ENCODE assay signal across 25 cellular contexts in the genomic region with DNA sequence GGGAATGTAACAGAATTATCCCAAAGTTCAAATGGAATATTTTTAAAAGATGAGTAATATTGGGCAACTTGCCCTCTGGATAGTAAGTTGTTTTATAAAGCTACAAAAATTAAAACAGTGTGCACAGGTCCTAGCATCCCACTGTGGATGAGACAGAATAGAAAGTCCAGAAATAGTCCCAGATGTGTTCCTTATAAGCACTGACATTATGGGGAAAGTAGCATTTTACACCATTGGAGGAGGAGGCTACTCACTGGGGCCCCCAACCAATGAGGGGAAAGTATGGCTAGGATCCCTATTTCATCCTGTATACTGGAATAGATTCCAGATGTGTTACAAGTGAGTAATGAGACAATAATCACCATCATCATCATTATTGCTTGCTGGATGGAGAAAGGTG. TPM values are rescaled to one million over a fixed set of nuclear protein-coding genes. Genes with fewer than 3 reads are reported as not detected.
DNase-seq lines count a peak whose midpoint lies in the region; ATAC-seq, FAIRE-seq and TF ChIP-seq lines count a peak whose summit lies in the region.
"Had no signal": no experiment of that assay in that cellular context is flagged by ENCODE, and none has a peak within 500 bp of the region (broad histone marks: within the 10 kb centered on the region; RNA-seq: fewer than 3 reads in every experiment).

No MANE protein-coding gene starts in this region.

- no peak overlapping the region for H3K27ac Mint-ChIP-seq in activated CD4-positive, alpha-beta memory T cell treated with anti-CD3 and anti-CD28 coated beads for 36 hours
- no peak overlapping the region for H3K27ac Mint-ChIP-seq in activated CD4-positive, alpha-beta memory T cell treated with anti-CD3 and anti-CD28 coated beads, Interleukin-2, amount 10 ng/mL, durations not matched to agents 7 days and 5 days
- peak overlapping the region; percentile 4 to 98 (median 51) for H3K27ac Mint-ChIP-seq in naive thymus-derived CD4-positive, alpha-beta T cell
- H3K27ac Mint-ChIP-seq: nephron had no signal

- POLR2A ChIA-PET in activated CD4-positive, alpha-beta memory T cell treated with anti-CD3 and anti-CD28 coated beads for 36 hours (lab: Charles Lee): interaction anchor here (6.9 to 8.8 kb wide), 2 partner anchors 12 to 14 kb away, joined by 54 to 240 read pairs; no protein-coding TSS in a partner anchor
- POLR2A ChIA-PET in activated CD4-positive, alpha-beta memory T cell treated with anti-CD3 and anti-CD28 coated beads, Interleukin-2, amount 10 ng/mL, durations not matched to agents 7 days and 5 days (lab: Charles Lee): interaction anchor here (1.3 to 8.2 kb wide), 3 partner anchors 11 to 55 kb away, joined by 3 to 221 read pairs (median 62); no protein-coding TSS in a partner anchor
- POLR2A ChIA-PET in naive thymus-derived CD4-positive, alpha-beta T cell (lab: Charles Lee): interaction anchor here (1.1 to 17.2 kb wide), 4 partner anchors 10 to 266 kb away, joined by 3 to 241 read pairs (median 104); no protein-coding TSS in a partner anchor

- H3K9me3 Mint-ChIP-seq in activated CD4-positive, alpha-beta memory T cell treated with anti-CD3 and anti-CD28 coated beads for 36 hours: no peaks in the 10 kb centered on the region
- H3K9me3 Mint-ChIP-seq in activated CD4-positive, alpha-beta memory T cell treated with anti-CD3 and anti-CD28 coated beads, Interleukin-2, amount 10 ng/mL, durations not matched to agents 7 days and 5 days: peaks cover 2% of the 10 kb centered on the region
- H3K9me3 Mint-ChIP-seq in naive thymus-derived CD4-positive, alpha-beta T cell: peaks cover 0 to 9% (median 0%) of the 10 kb centered on the region in 11 donors

- H3K27ac ChIP-seq in naive thymus-derived CD4-positive, alpha-beta T cell (ENCODE audit: low read depth, low read length): no peak overlapping the region
- no peak overlapping the region for H3K27ac ChIP-seq in heart left ventricle
- H3K27ac ChIP-seq: A549, cardiac muscle cell, epithelial cell of prostate, RWPE1, testis had no signal

- H3K9ac ChIP-seq in adipocyte (ENCODE audit: low read length): no peak overlapping the region

- no peak for ATAC-seq in naive thymus-derived CD4-positive, alpha-beta T cell
- ATAC-seq in heart left ventricle (no peak), HG02642 (IDR thresholded peaks at IDR 0.05; ENCODE audit: poor library complexity, unreplicated experiment) (no peak)
- ATAC-seq: A549, HepG2 had no signal

- H3K27me3 ChIP-seq in adipocyte (replicated peaks; ENCODE audit: control insufficient read depth, insufficient read depth, low read length) (no peaks in the 10 kb centered on the region), heart left ventricle (no peaks in the 10 kb centered on the region)
- no peaks in the 10 kb centered on the region for H3K27me3 ChIP-seq in naive thymus-derived CD4-positive, alpha-beta T cell (ENCODE audit: control insufficient read depth in 2 of 2, insufficient read depth in 2 of 2, low read length in 2 of 2)
- H3K27me3 ChIP-seq: testis had no signal

- peaks cover 34% of the 10 kb centered on the region for H3K4me1 ChIP-seq in adipocyte (ENCODE audit: control insufficient read depth, insufficient read depth, low read length)
- H3K4me1 ChIP-seq in naive thymus-derived CD4-positive, alpha-beta T cell (ENCODE audit: control insufficient read depth in 2 of 2, insufficient read depth in 2 of 2, low read length in 2 of 2): peaks cover 47 to 66% of the 10 kb centered on the region in 2 donors
- peaks cover 0 to 67% (median 41%) of the 10 kb centered on the region in 12 donors for H3K4me1 ChIP-seq in heart left ventricle

- DNase-seq in activated CD4-positive, alpha-beta memory T cell treated with anti-CD3 and anti-CD28 coated beads for 36 hours: no peak
- no peak for DNase-seq in activated CD4-positive, alpha-beta memory T cell treated with anti-CD3 and anti-CD28 coated beads, Interleukin-2, amount 10 ng/mL, durations not matched to agents 7 days and 5 days
- no peak for DNase-seq in GM12891 (ENCODE audit: insufficient read length, low spot score)
- DNase-seq in adipocyte (ENCODE audit: low read depth): peak; percentile 68
- DNase-seq in naive thymus-derived CD4-positive, alpha-beta T cell: no peak
- no peak for DNase-seq in NCI-H1105 treated with DMSO at 0.1 percent for 48 hours (lab: John Stamatoyannopoulos, UW)
- DNase-seq in heart left ventricle: no peak
- DNase-seq: activated gamma-delta T cell treated with Interleukin-2 at 50 U/mL for 16 hours, amniotic stem cell, DMS 273 treated with DMSO at 0.1 percent for 48 hours, GF-D8, mesendoderm, NCI-H1417 treated with DMSO at 0.1 percent for 48 hours, NCI-H524 treated with DMSO at 0.1 percent for 48 hours, testis had no signal

- H3K27me3 Mint-ChIP-seq in activated CD4-positive, alpha-beta memory T cell treated with anti-CD3 and anti-CD28 coated beads for 36 hours: no peaks in the 10 kb centered on the region
- peaks cover 2% of the 10 kb centered on the region for H3K27me3 Mint-ChIP-seq in activated CD4-positive, alpha-beta memory T cell treated with anti-CD3 and anti-CD28 coated beads, Interleukin-2, amount 10 ng/mL, durations not matched to agents 7 days and 5 days
- H3K27me3 Mint-ChIP-seq in naive thymus-derived CD4-positive, alpha-beta T cell: no peaks in the 10 kb centered on the region

- H3K9me3 ChIP-seq in adipocyte (ENCODE audit: control insufficient read depth, low read length) (no peaks in the 10 kb centered on the region), heart left ventricle (no peaks in the 10 kb centered on the region)
- H3K9me3 ChIP-seq in naive thymus-derived CD4-positive, alpha-beta T cell (ENCODE audit: control insufficient read depth in 2 of 3, low read length in 3 of 3): no peaks in the 10 kb centered on the region
- H3K9me3 ChIP-seq: A549, testis had no signal

- FAIRE-seq in GM12891 (lab: Jason Lieb, UNC): peak; percentile 20
- FAIRE-seq: A549, GM12892, HepG2 had no signal

- peaks cover 90% of the 10 kb centered on the region for H3K36me3 Mint-ChIP-seq in activated CD4-positive, alpha-beta memory T cell treated with anti-CD3 and anti-CD28 coated beads for 36 hours
- H3K36me3 Mint-ChIP-seq in activated CD4-positive, alpha-beta memory T cell treated with anti-CD3 and anti-CD28 coated beads, Interleukin-2, amount 10 ng/mL, durations not matched to agents 7 days and 5 days (ENCODE audit: low read depth): peaks cover 82% of the 10 kb centered on the region
- H3K36me3 Mint-ChIP-seq in naive thymus-derived CD4-positive, alpha-beta T cell: peaks cover 0 to 54% (median 16%) of the 10 kb centered on the region in 5 donors

- CTCF ChIA-PET in activated CD4-positive, alpha-beta memory T cell treated with anti-CD3 and anti-CD28 coated beads for 36 hours (lab: Charles Lee): interaction anchor here (5.4 to 6.5 kb wide), 2 partner anchors 14 to 134 kb away, joined by 24 to 74 read pairs; no protein-coding TSS in a partner anchor
- CTCF ChIA-PET in activated CD4-positive, alpha-beta memory T cell treated with anti-CD3 and anti-CD28 coated beads, Interleukin-2, amount 10 ng/mL, durations not matched to agents 7 days and 5 days (lab: Charles Lee): interaction anchor here (3.5 to 6.2 kb wide), 2 partner anchors 12 to 135 kb away, joined by 14 to 63 read pairs; no protein-coding TSS in a partner anchor
- CTCF ChIA-PET in naive thymus-derived CD4-positive, alpha-beta T cell (lab: Charles Lee): interaction anchor here (0.7 kb wide), 1 partner anchor 8 kb away, joined by 5 read pairs; no protein-coding TSS in a partner anchor

- peaks cover 63% of the 10 kb centered on the region for H3K4me1 Mint-ChIP-seq in activated CD4-positive, alpha-beta memory T cell treated with anti-CD3 and anti-CD28 coated beads for 36 hours (ENCODE audit: low read depth)
- peaks cover 74% of the 10 kb centered on the region for H3K4me1 Mint-ChIP-seq in activated CD4-positive, alpha-beta memory T cell treated with anti-CD3 and anti-CD28 coated beads, Interleukin-2, amount 10 ng/mL, durations not matched to agents 7 days and 5 days
- H3K4me1 Mint-ChIP-seq in naive thymus-derived CD4-positive, alpha-beta T cell: peaks cover 51 to 79% (median 69%) of the 10 kb centered on the region in 7 donors

- no peak overlapping the region for H3K4me3 ChIP-seq in adipocyte (ENCODE audit: low read length)
- H3K4me3 ChIP-seq in naive thymus-derived CD4-positive, alpha-beta T cell (ENCODE audit: low read length): no peak overlapping the region
- no peak overlapping the region for H3K4me3 ChIP-seq in heart left ventricle
- H3K4me3 ChIP-seq: A549, cardiac muscle cell, testis had no signal

- H3K36me3 ChIP-seq in adipocyte (ENCODE audit: control insufficient read depth, insufficient read depth, low read length, severe bottlenecking) (no peaks in the 10 kb centered on the region), heart left ventricle (peaks cover 0 to 69% (median 23%) of the 10 kb centered on the region in 9 donors)
- H3K36me3 ChIP-seq in naive thymus-derived CD4-positive, alpha-beta T cell (ENCODE audit: control insufficient read depth in 2 of 3, insufficient read depth in 3 of 3, low read length in 3 of 3): peaks cover 4 to 45% (median 6%) of the 10 kb centered on the region in 3 experiments
- H3K36me3 ChIP-seq: cardiac muscle cell had no signal

- intact Hi-C loops in activated CD4-positive, alpha-beta memory T cell treated with anti-CD3 and anti-CD28 coated beads for 36 hours (cut with micrococcal nuclease): no loop called here
- intact Hi-C loops in naive thymus-derived CD4-positive, alpha-beta T cell (cut with micrococcal nuclease): no loop called here
- intact Hi-C loops in heart left ventricle (cut with DNase I): no loop called here

- TF ChIP-seq POLR2A in GM12891 (IDR thresholded peaks at IDR 0.05; ENCODE audit: low read depth, low read length) (no peak; the same call in 1 of the 2 replicates), heart left ventricle (IDR thresholded peaks at IDR 0.05) (no peak)

- TF ChIP-seq CTCF in heart left ventricle (IDR thresholded peaks at IDR 0.05): no peak

- H3K4me3 Mint-ChIP-seq in activated CD4-positive, alpha-beta memory T cell treated with anti-CD3 and anti-CD28 coated beads for 36 hours: peak overlapping the region; percentile 95
- no peak overlapping the region for H3K4me3 Mint-ChIP-seq in activated CD4-positive, alpha-beta memory T cell treated with anti-CD3 and anti-CD28 coated beads, Interleukin-2, amount 10 ng/mL, durations not matched to agents 7 days and 5 days
- peak overlapping the region in 4 of 10 donors; percentile 9 to 53 (median 23) for H3K4me3 Mint-ChIP-seq in naive thymus-derived CD4-positive, alpha-beta T cell
- H3K4me3 Mint-ChIP-seq: CD14-positive monocyte, nephron had no signal

RNA-seq across cellular contexts. Expression of a gene that starts 4.8 kb away (rescaled TPM):
- total RNA-seq in activated CD4-positive, alpha-beta memory T cell treated with anti-CD3 and anti-CD28 coated beads for 36 hours: 100 to 1,000 TPM; 260 to 266 TPM
- total RNA-seq in activated CD4-positive, alpha-beta memory T cell treated with anti-CD3 and anti-CD28 coated beads, Interleukin-2, amount 10 ng/mL, durations not matched to agents 7 days and 5 days: 10 to 100 TPM; 80.0 to 86.8 TPM
- 54.4 TPM for polyA plus RNA-seq in GM12891 (2012; ENCODE audit: low read depth, missing spikeins)
- total RNA-seq in naive thymus-derived CD4-positive, alpha-beta T cell: 100 to 1,000 TPM in 3 of 5 experiments, 10 to 100 TPM in 2; 82.4 to 182 (median 113) TPM
- polyA plus RNA-seq in naive thymus-derived CD4-positive, alpha-beta T cell: 100 to 1,000 TPM in 1 of 2 donors, 10 to 100 TPM in 1; 52.2 to 111 TPM
- total RNA-seq in heart left ventricle: 10 to 100 TPM; 13.3 to 50.2 (median 28.2) TPM
- 10 to 100 TPM; 35.6 to 41.2 TPM for polyA plus RNA-seq in heart left ventricle

RNA-seq across cellular contexts. Expression of a gene that starts 36.2 kb away (rescaled TPM):
- total RNA-seq in activated CD4-positive, alpha-beta memory T cell treated with anti-CD3 and anti-CD28 coated beads for 36 hours: 1 to 10 TPM in 1 of 2 experiments, under 1 TPM in 1; 0.87 to 1.1 TPM
- 1 to 10 TPM in 1 of 2 experiments, under 1 TPM in 1; 0.78 to 1.0 TPM for total RNA-seq in activated CD4-positive, alpha-beta memory T cell treated with anti-CD3 and anti-CD28 coated beads, Interleukin-2, amount 10 ng/mL, durations not matched to agents 7 days and 5 days
- polyA plus RNA-seq in GM12891 (2012; ENCODE audit: low read depth, missing spikeins): 0.60 TPM
- total RNA-seq in naive thymus-derived CD4-positive, alpha-beta T cell: 1 to 10 TPM in 1 of 5 experiments, under 1 TPM in 2, not detected in 2; 0.27 to 1.3 (median 0.43) TPM
- polyA plus RNA-seq in naive thymus-derived CD4-positive, alpha-beta T cell: not detected
- under 1 TPM in 2 of 9 donors, not detected in 7; 0.27 to 0.75 TPM for total RNA-seq in heart left ventricle
- polyA plus RNA-seq in heart left ventricle: under 1 TPM in 1 of 2 donors, not detected in 1; 0.07 TPM
- total RNA-seq: cardiac muscle cell, H4 had no signal
- polyA plus RNA-seq: cardiac muscle cell, CD14-positive monocyte had no signal

Comparison
In these comparisons a context has a peak if more than half of its experiments do, and no peak if none do; other contexts are left out.
1. H3K27ac Mint-ChIP-seq: peak in naive thymus-derived CD4-positive, alpha-beta T cell (9 of 9); none in activated CD4-positive, alpha-beta memory T cell treated with anti-CD3 and anti-CD28 coated beads for 36 hours (single experiment) and activated CD4-positive, alpha-beta memory T cell treated with anti-CD3 and anti-CD28 coated beads, Interleukin-2, amount 10 ng/mL, durations not matched to agents 7 days and 5 days (single experiment).